17 cellular contexts compared by ENCODE assay signal in the genomic region with DNA sequence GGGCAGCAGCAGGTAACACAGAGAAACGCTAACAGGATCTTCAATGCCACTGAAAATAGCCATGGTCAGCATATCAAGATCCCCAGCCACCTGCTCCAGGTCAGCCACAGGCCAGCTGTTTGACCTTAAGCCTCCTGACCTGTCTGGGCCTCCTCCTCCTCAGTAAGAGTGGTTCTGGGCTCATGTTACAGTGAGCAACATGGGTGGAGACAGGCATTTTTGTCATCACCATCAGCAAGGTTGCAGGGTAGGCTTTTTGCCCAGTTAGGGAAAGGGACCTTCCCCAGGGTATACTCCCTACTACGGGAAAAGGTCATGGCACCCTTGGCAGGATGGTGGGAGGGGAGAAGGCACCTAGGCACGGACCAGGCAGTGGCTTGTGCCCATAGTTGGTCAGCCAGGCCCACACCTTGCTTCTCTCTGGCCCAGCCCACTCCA.
DNase-seq lines count a peak whose midpoint lies in the region; ATAC-seq and TF ChIP-seq lines count a peak whose summit lies in the region.
"Had no signal": no experiment of that assay in that cellular context is flagged by ENCODE, and none has a peak within 500 bp of the region (broad histone marks: within the 10 kb centered on the region; RNA-seq: fewer than 3 reads in every experiment).

No MANE protein-coding gene starts in this region.

- TF ChIP-seq CTCF in MCF 10A (IDR thresholded peaks at IDR 0.05; ENCODE audit: unreplicated experiment) = no peak
- no peak for TF ChIP-seq CTCF in breast epithelium (IDR thresholded peaks at IDR 0.05)
- no peak for TF ChIP-seq CTCF in Panc1 (IDR thresholded peaks at IDR 0.05)
- TF ChIP-seq CTCF in right atrium auricular region (IDR thresholded peaks at IDR 0.05) = no peak
- no peak for TF ChIP-seq CTCF in testis (IDR thresholded peaks at IDR 0.05)

- peaks cover 16% of the 10 kb centered on the region for H3K4me1 Mint-ChIP-seq in MCF 10A (ENCODE audit: insufficient read depth, unreplicated experiment)

- DNase-seq in MCF 10A (ENCODE audit: unreplicated experiment) (peak; percentile 32), breast epithelium (ENCODE audit: low spot score in 2 of 2) (no peak), Panc1 (ENCODE audit: low read depth, low spot score) (no peak), right atrium auricular region (ENCODE audit: low spot score) (no peak), testis (no peak), DMS79 treated with DMSO at 0.1 percent for 48 hours (lab: John Stamatoyannopoulos, UW) (no peak)
- no peak for DNase-seq in effector memory CD4-positive, alpha-beta T cell
- DNase-seq: activated CD4-positive, alpha-beta T cell treated with anti-CD3 and anti-CD28 coated beads for 4 hours; activated naive CD8-positive, alpha-beta T cell treated with anti-CD3 and anti-CD28 coated beads, Interleukin-2, amount 50 U/mL, for 24 hours; activated T-cell treated with anti-CD3 and anti-CD28 coated beads, Interleukin-2, amount 50 U/mL, for 48 hours; KBM-7; kidney glomerular epithelial cell; NCI-H526 treated with DMSO at 0.1 percent for 48 hours; T-helper 2 cell had no signal

- H3K27me3 Mint-ChIP-seq in MCF 10A (ENCODE audit: insufficient read depth, unreplicated experiment) = no peaks in the 10 kb centered on the region
- H3K27me3 Mint-ChIP-seq: activated naive CD8-positive, alpha-beta T cell treated with anti-CD3 and anti-CD28 coated beads, Interleukin-2, amount 50 U/mL, for 24 hours had no signal

- H3K27ac ChIP-seq in breast epithelium (peak overlapping the region in 1 of 2 donors; percentile 59), Panc1 (ENCODE audit: low read length) (no peak overlapping the region), right atrium auricular region (peak overlapping the region; percentile 32 to 52), testis (peak overlapping the region; percentile 52 to 75)
- no peak overlapping the region for H3K27ac ChIP-seq in effector memory CD4-positive, alpha-beta T cell (ENCODE audit: insufficient read depth, low read length, poor library complexity, severe bottlenecking)
- H3K27ac ChIP-seq: hepatocyte, suprapubic skin had no signal

- intact Hi-C loops in MCF 10A (cut with micrococcal nuclease) (no loop called here), breast epithelium (cut with DNase I; ENCODE audit: low total_unique reads) (loop anchor here (10.0 kb wide), 1 partner anchor 201 kb away; no protein-coding TSS in a partner anchor), Panc1 (cut with micrococcal nuclease; ENCODE audit: unreplicated experiment) (no loop called here), testis (cut with DNase I; ENCODE audit: low total_unique reads) (no loop called here)

- POLR2A ChIA-PET in MCF 10A (lab: Yijun Ruan, JAX) = interaction anchor here (0.6 kb wide), 1 partner anchor 657 kb away, joined by 3 read pairs; no protein-coding TSS in a partner anchor
- POLR2A ChIA-PET in Panc1 (lab: Charles Lee) = no interaction called here

- CTCF ChIA-PET in MCF 10A (lab: Yijun Ruan, JAX) (interaction anchor here (1.1 to 2.9 kb wide), 3 partner anchors 9 to 198 kb away, joined by 3 to 15 read pairs (median 3); no protein-coding TSS in a partner anchor), Panc1 (lab: Charles Lee) (no interaction called here)

- ATAC-seq in Panc1 (0 out of 2 replicates have a peak, but pooled peaks have one; percentile 18), GM21360 (IDR thresholded peaks at IDR 0.05; ENCODE audit: unreplicated experiment) (no peak)
- ATAC-seq: activated naive CD8-positive, alpha-beta T cell treated with anti-CD3 and anti-CD28 coated beads, Interleukin-2, amount 50 U/mL, for 24 hours had no signal

- WGBS in testis, 2 donors = 44 to 56% methylated on average over 2 to 3 of the region's 3 CpGs

- peaks cover 0 to 9% of the 10 kb centered on the region in 2 donors for H3K4me1 ChIP-seq in breast epithelium
- no peaks in the 10 kb centered on the region; the same call in 1 of the 2 replicates for H3K4me1 ChIP-seq in Panc1 (ENCODE audit: control insufficient read depth, insufficient read depth, low read length)
- H3K4me1 ChIP-seq in right atrium auricular region = peaks cover 0 to 58% of the 10 kb centered on the region in 2 donors
- peaks cover 67% of the 10 kb centered on the region for H3K4me1 ChIP-seq in testis
- H3K4me1 ChIP-seq in effector memory CD4-positive, alpha-beta T cell (ENCODE audit: control insufficient read depth, insufficient read depth, low read length, poor library complexity, severe bottlenecking) = peaks cover 6% of the 10 kb centered on the region

- no peak for TF ChIP-seq POLR2A in breast epithelium (IDR thresholded peaks at IDR 0.05)
- TF ChIP-seq POLR2A in testis (IDR thresholded peaks at IDR 0.05) = no peak

- no peaks in the 10 kb centered on the region for H3K9me3 Mint-ChIP-seq in MCF 10A (ENCODE audit: unreplicated experiment)
- H3K9me3 Mint-ChIP-seq: activated naive CD8-positive, alpha-beta T cell treated with anti-CD3 and anti-CD28 coated beads, Interleukin-2, amount 50 U/mL, for 24 hours had no signal

- BruUV-seq in MCF 10A (replicated peaks; lab: Mats Ljungman, UMichigan) (no TSS peak), Panc1 (replicated peaks; lab: Mats Ljungman, UMichigan) (no TSS peak)

- in situ Hi-C loops in Panc1 (cut with HindIII; ENCODE audit: low pct_unique_long_range_greater_than_20kb, low sequenced_read_pairs) = no loop called here

- no peaks in the 10 kb centered on the region for H3K27me3 ChIP-seq in breast epithelium
- H3K27me3 ChIP-seq in Panc1 (ENCODE audit: control insufficient read depth, insufficient read depth, low read length) = no peaks in the 10 kb centered on the region
- H3K27me3 ChIP-seq in right atrium auricular region = no peaks in the 10 kb centered on the region
- H3K27me3 ChIP-seq in testis = no peaks in the 10 kb centered on the region
- H3K27me3 ChIP-seq in effector memory CD4-positive, alpha-beta T cell (replicated peaks; ENCODE audit: control insufficient read depth, insufficient read depth, low read length, poor library complexity, severe bottlenecking) = no peaks in the 10 kb centered on the region
- H3K27me3 ChIP-seq: hepatocyte, suprapubic skin had no signal

- H3K9me3 ChIP-seq in breast epithelium (no peaks in the 10 kb centered on the region), Panc1 (ENCODE audit: control insufficient read depth, insufficient read depth, low read depth, low read length) (no peaks in the 10 kb centered on the region), right atrium auricular region (no peaks in the 10 kb centered on the region), testis (no peaks in the 10 kb centered on the region)
- no peaks in the 10 kb centered on the region for H3K9me3 ChIP-seq in effector memory CD4-positive, alpha-beta T cell (ENCODE audit: control insufficient read depth, low read length)
- H3K9me3 ChIP-seq: suprapubic skin had no signal

- H3K4me3 ChIP-seq in breast epithelium (no peak overlapping the region), Panc1 (ENCODE audit: low read depth in 2 of 2, low read length in 2 of 2) (no peak overlapping the region), right atrium auricular region (no peak overlapping the region), testis (no peak overlapping the region)
- no peak overlapping the region for H3K4me3 ChIP-seq in effector memory CD4-positive, alpha-beta T cell (ENCODE audit: insufficient read depth, low read depth, low read length, poor library complexity, severe bottlenecking)
- H3K4me3 ChIP-seq: hepatocyte, suprapubic skin had no signal

- H3K36me3 Mint-ChIP-seq in MCF 10A (ENCODE audit: insufficient read depth, unreplicated experiment) = peaks cover 18% of the 10 kb centered on the region

- no peak overlapping the region for H3K4me3 Mint-ChIP-seq in MCF 10A (ENCODE audit: unreplicated experiment)
- H3K4me3 Mint-ChIP-seq: activated naive CD8-positive, alpha-beta T cell treated with anti-CD3 and anti-CD28 coated beads, Interleukin-2, amount 50 U/mL, for 24 hours had no signal

- no peaks in the 10 kb centered on the region for H3K36me3 ChIP-seq in breast epithelium
- no peaks in the 10 kb centered on the region; the same call in 1 of the 2 replicates for H3K36me3 ChIP-seq in Panc1 (ENCODE audit: control insufficient read depth, insufficient read depth, low read length)
- H3K36me3 ChIP-seq in right atrium auricular region = peaks cover 74% of the 10 kb centered on the region
- no peaks in the 10 kb centered on the region for H3K36me3 ChIP-seq in testis (ENCODE audit: low read depth, missing control alignments)
- peaks cover 37% of the 10 kb centered on the region for H3K36me3 ChIP-seq in effector memory CD4-positive, alpha-beta T cell (ENCODE audit: control insufficient read depth, insufficient read depth, low read length)

- no peak overlapping the region for H3K27ac Mint-ChIP-seq in MCF 10A (ENCODE audit: low read depth, unreplicated experiment)
- H3K27ac Mint-ChIP-seq: activated naive CD8-positive, alpha-beta T cell treated with anti-CD3 and anti-CD28 coated beads, Interleukin-2, amount 50 U/mL, for 24 hours had no signal

Comparison
In these comparisons a context has a peak if more than half of its experiments do, and no peak if none do; other contexts are left out.
1. H3K27ac ChIP-seq: peak in right atrium auricular region (2 of 2) and testis (2 of 2); none in Panc1 (single experiment) and effector memory CD4-positive, alpha-beta T cell (single experiment).